Comparison of ENCODE assay signal across 20 cellular contexts in genomic region chr11:64753019-64753379, GRCh38. TPM values are rescaled to one million over a fixed set of nuclear protein-coding genes. Genes with fewer than 3 reads are reported as not detected.
DNase-seq lines count a peak whose midpoint lies in the region; ATAC-seq and TF ChIP-seq lines count a peak whose summit lies in the region.
"Had no signal": no experiment of that assay in that cellular context is flagged by ENCODE, and none has a peak within 500 bp of the region (broad histone marks: within the 10 kb centered on the region; RNA-seq: fewer than 3 reads in every experiment).

No MANE protein-coding gene starts in this region.

- H4K20me1 ChIP-seq in Karpas-422 (ENCODE audit: insufficient read depth, low read depth, low read length) = no peaks in the 10 kb centered on the region

- no peak overlapping the region for H2AFZ ChIP-seq in neuronal stem cell (ENCODE audit: low read length)
- H2AFZ ChIP-seq in Karpas-422 (ENCODE audit: low read length) = no peak overlapping the region

- no peaks in the 10 kb centered on the region for H3K36me3 Mint-ChIP-seq in chondrocyte (ENCODE audit: low read depth)

- peaks cover 4% of the 10 kb centered on the region for H3K79me1 ChIP-seq in neuronal stem cell (ENCODE audit: low read depth, low read length)

- no peaks in the 10 kb centered on the region for H3K9me2 ChIP-seq in Karpas-422 (replicated peaks; ENCODE audit: insufficient read depth, low read length)

- no peak overlapping the region for H3K14ac ChIP-seq in neuronal stem cell (ENCODE audit: low read length)

- H2BK120ac ChIP-seq in neuronal stem cell (ENCODE audit: low read depth, low read length) = no peak overlapping the region

- no peak for DNase-seq in stimulated activated naive CD8-positive, alpha-beta T cell treated with anti-CD3 and anti-CD28 coated beads, Interleukin-15, amount 100 ng/mL, for 72 hours
- DNase-seq in stimulated activated naive CD8-positive, alpha-beta T cell treated with anti-CD3 and anti-CD28 coated beads, Interleukin-15, Interleukin-2, amounts not matched to agents 100 U/mL and 50 U/mL, for 24 hours = no peak
- DNase-seq in chondrocyte (ENCODE audit: low spot score) (peak; percentile 75), neuronal stem cell (ENCODE audit: low spot score) (no peak), anterior cingulate cortex (lab: John Stamatoyannopoulos, UW) (no peak), NCI-H226 (no peak), Karpas-422 (no peak)
- DNase-seq: C1 segment of cervical spinal cord, DMS79, MM.1S, NCI-H1092, NCI-H1436 treated with DMSO at 0.1 percent for 48 hours, NCI-H2029 had no signal

- peak overlapping the region; percentile 52 for H2AK5ac ChIP-seq in neuronal stem cell (ENCODE audit: low read depth, low read length)

- H3K9me3 ChIP-seq in neuronal stem cell (replicated peaks in 1 of 2; ENCODE audit: control insufficient read depth in 2 of 2, insufficient read depth in 1 of 2, low read depth in 1 of 2, low read length in 2 of 2) (no peaks in the 10 kb centered on the region), Karpas-422 (ENCODE audit: low read length) (no peaks in the 10 kb centered on the region)

- no peak for TF ChIP-seq CTCF in chondrocyte (IDR thresholded peaks at IDR 0.05)

- H3K4me1 ChIP-seq in neuronal stem cell (ENCODE audit: control insufficient read depth in 2 of 2, insufficient read depth in 1 of 2, low read depth in 1 of 2, low read length in 2 of 2) = peaks cover 2 to 10% of the 10 kb centered on the region in 2 donors
- no peaks in the 10 kb centered on the region for H3K4me1 ChIP-seq in Karpas-422 (ENCODE audit: low read length)

- H3K36me3 ChIP-seq in neuronal stem cell (replicated peaks in 1 of 2; ENCODE audit: control insufficient read depth in 2 of 2, insufficient read depth in 2 of 2, low read length in 2 of 2) (no peaks in the 10 kb centered on the region), Karpas-422 (ENCODE audit: insufficient read depth, low read length) (no peaks in the 10 kb centered on the region)

- H3K4me3 Mint-ChIP-seq in stimulated activated naive CD8-positive, alpha-beta T cell treated with anti-CD3 and anti-CD28 coated beads, Interleukin-15, amount 100 ng/mL, for 72 hours = no peak overlapping the region
- H3K4me3 Mint-ChIP-seq in chondrocyte (ENCODE audit: unreplicated experiment) = no peak overlapping the region
- H3K4me3 Mint-ChIP-seq: CD8-positive, alpha-beta memory T cell had no signal

- no peak overlapping the region for H3K27ac ChIP-seq in neuronal stem cell (replicated peaks; ENCODE audit: low read length)
- no peak overlapping the region for H3K27ac ChIP-seq in Karpas-422 (ENCODE audit: low read length)
- H3K27ac ChIP-seq: HL-60 had no signal

- H3K4ac ChIP-seq in neuronal stem cell (ENCODE audit: low read length) = no peak overlapping the region

- H3K27ac Mint-ChIP-seq in stimulated activated naive CD8-positive, alpha-beta T cell treated with anti-CD3 and anti-CD28 coated beads, Interleukin-15, amount 100 ng/mL, for 72 hours = peak overlapping the region in 1 of 2 donors; percentile 75
- no peak overlapping the region for H3K27ac Mint-ChIP-seq in chondrocyte (ENCODE audit: unreplicated experiment)
- H3K27ac Mint-ChIP-seq: H9 had no signal

- H3K27me3 ChIP-seq in neuronal stem cell (ENCODE audit: control insufficient read depth in 3 of 3, insufficient read depth in 3 of 3, low read depth in 1 of 3, low read length in 3 of 3) (no peaks in the 10 kb centered on the region), Karpas-422 (ENCODE audit: low read length) (no peaks in the 10 kb centered on the region)

- H3K4me3 ChIP-seq in neuronal stem cell (ENCODE audit: low read length in 2 of 2) = no peak overlapping the region
- H3K4me3 ChIP-seq in Karpas-422 (ENCODE audit: low read length) = no peak overlapping the region

- H3K23ac ChIP-seq in neuronal stem cell (ENCODE audit: low read depth, low read length, poor library complexity) = no peak overlapping the region

- H3K27me3 Mint-ChIP-seq in stimulated activated naive CD8-positive, alpha-beta T cell treated with anti-CD3 and anti-CD28 coated beads, Interleukin-15, amount 100 ng/mL, for 72 hours = no peaks in the 10 kb centered on the region
- H3K27me3 Mint-ChIP-seq in chondrocyte (ENCODE audit: low read depth) = no peaks in the 10 kb centered on the region
- H3K27me3 Mint-ChIP-seq: CD8-positive, alpha-beta memory T cell; IgD-negative memory B cell had no signal

- no peak overlapping the region for H3K9ac ChIP-seq in neuronal stem cell (ENCODE audit: low read depth, low read length, poor library complexity)
- H3K9ac ChIP-seq in Karpas-422 (ENCODE audit: low read length) = no peak overlapping the region

- H2BK12ac ChIP-seq in neuronal stem cell (ENCODE audit: low read length) = no peak overlapping the region

- H3K79me2 ChIP-seq in Karpas-422 (ENCODE audit: low read length) = no peaks in the 10 kb centered on the region

- H4K91ac ChIP-seq in neuronal stem cell (ENCODE audit: low read depth, low read length, poor library complexity) = no peak overlapping the region

- no peak overlapping the region for H2BK15ac ChIP-seq in neuronal stem cell (ENCODE audit: low read length)

- no peaks in the 10 kb centered on the region for H3K9me3 Mint-ChIP-seq in stimulated activated naive CD8-positive, alpha-beta T cell treated with anti-CD3 and anti-CD28 coated beads, Interleukin-15, amount 100 ng/mL, for 72 hours
- H3K9me3 Mint-ChIP-seq in chondrocyte (ENCODE audit: low read depth) = no peaks in the 10 kb centered on the region
- H3K9me3 Mint-ChIP-seq: CD8-positive, alpha-beta memory T cell; H9; IgD-negative memory B cell had no signal

- H2BK5ac ChIP-seq in neuronal stem cell (ENCODE audit: low read length) = no peak overlapping the region

- H3K4me1 Mint-ChIP-seq in stimulated activated naive CD8-positive, alpha-beta T cell treated with anti-CD3 and anti-CD28 coated beads, Interleukin-15, amount 100 ng/mL, for 72 hours = peaks cover 48% of the 10 kb centered on the region
- peaks cover 7% of the 10 kb centered on the region for H3K4me1 Mint-ChIP-seq in chondrocyte (ENCODE audit: low read depth)

- no CpG with 5 or more reads among the region's 7 CpGs for WGBS in neuronal stem cell (ENCODE audit: extremely low coverage in 2 of 2, insufficient read length in 2 of 2, insufficient replicate concordance in 1 of 2), 2 donors

- ATAC-seq in stimulated activated naive CD8-positive, alpha-beta T cell treated with anti-CD3 and anti-CD28 coated beads, Interleukin-15, amount 100 ng/mL, for 72 hours = peak; percentile 11
- no peak for ATAC-seq in stimulated activated naive CD8-positive, alpha-beta T cell treated with anti-CD3 and anti-CD28 coated beads, Interleukin-15, Interleukin-2, amounts not matched to agents 100 U/mL and 50 U/mL, for 24 hours

- H3K4me2 ChIP-seq in neuronal stem cell (ENCODE audit: insufficient read depth, low read length, poor library complexity, severe bottlenecking) = no peak overlapping the region
- no peak overlapping the region for H3K4me2 ChIP-seq in Karpas-422 (ENCODE audit: low read depth, low read length, poor library complexity, severe bottlenecking)

- H4K8ac ChIP-seq in neuronal stem cell (ENCODE audit: low read depth, low read length) = no peak overlapping the region

- no peak overlapping the region for H3K18ac ChIP-seq in neuronal stem cell (ENCODE audit: low read length)

RNA-seq across cellular contexts. Expression of gene PYGM, which starts 6.8 kb away (rescaled TPM):
- 0.65 to 1.6 TPM (median 1.2 TPM) in 3 replicates for total RNA-seq in chondrocyte
- polyA plus RNA-seq in neuronal stem cell (2013, experiment 1 of 2) = 1.3 TPM
- 1.3 TPM for polyA plus RNA-seq in neuronal stem cell (2013, experiment 2 of 2)
- total RNA-seq in Karpas-422 (2014; rRNA removed; shearing (Covaris generic); ENCODE audit: low replicate concordance) = 1.3 TPM in 1 of 2 replicates, not detected in the other
- total RNA-seq: LHCN-M2 had no signal

RNA-seq across cellular contexts. Expression of gene RASGRP2, which starts 9.1 kb away (rescaled TPM):
- 4.7 to 11.4 TPM (median 10.1 TPM) in 3 replicates for total RNA-seq in chondrocyte
- polyA plus RNA-seq in neuronal stem cell (2013, experiment 1 of 2) = 1.3 TPM
- 1.4 TPM for polyA plus RNA-seq in neuronal stem cell (2013, experiment 2 of 2)
- total RNA-seq in Karpas-422 (2014; rRNA removed; shearing (Covaris generic); ENCODE audit: low replicate concordance) = 4.0 and 5.3 TPM in 2 replicates
- total RNA-seq: HT1080, SK-MEL-5 had no signal

RNA-seq across cellular contexts. Expression of gene SF1, which starts 25.3 kb away (rescaled TPM):
- 183 to 198 TPM (median 190 TPM) in 3 replicates for total RNA-seq in chondrocyte
- polyA plus RNA-seq in neuronal stem cell (2013, experiment 1 of 2) = 214 TPM
- 215 TPM for polyA plus RNA-seq in neuronal stem cell (2013, experiment 2 of 2)
- total RNA-seq in Karpas-422 (2014; rRNA removed; shearing (Covaris generic); ENCODE audit: low replicate concordance) = 156 and 329 TPM in 2 replicates

RNA-seq across cellular contexts. Expression of gene NRXN2, which starts 30.0 kb away (rescaled TPM):
- 1.1 to 3.0 TPM (median 1.8 TPM) in 3 replicates for total RNA-seq in chondrocyte
- 33.3 TPM for polyA plus RNA-seq in neuronal stem cell (2013, experiment 1 of 2)
- polyA plus RNA-seq in neuronal stem cell (2013, experiment 2 of 2) = 33.6 TPM
- total RNA-seq in Karpas-422 (2014; rRNA removed; shearing (Covaris generic); ENCODE audit: low replicate concordance) = 0.83 TPM in 1 of 2 replicates, not detected in the other
- polyA plus RNA-seq: CD8-positive, alpha-beta memory T cell; IgD-negative memory B cell had no signal

RNA-seq across cellular contexts. Expression of gene MAP4K2, which starts 50.0 kb away (rescaled TPM):
- total RNA-seq in chondrocyte = 11.3 to 17.8 TPM (median 13.4 TPM) in 3 replicates
- polyA plus RNA-seq in neuronal stem cell (2013, experiment 1 of 2) = 11.1 TPM
- 11.6 TPM for polyA plus RNA-seq in neuronal stem cell (2013, experiment 2 of 2)
- total RNA-seq in Karpas-422 (2014; rRNA removed; shearing (Covaris generic); ENCODE audit: low replicate concordance) = 62.0 and 84.2 TPM in 2 replicates
